Comparison of ENCODE assay signal across 23 cellular contexts in genomic region chr19:46213806-46214205, GRCh38. TPM values are rescaled to one million over a fixed set of nuclear protein-coding genes. Genes with fewer than 3 reads are reported as not detected.
"Had no signal": no experiment of that assay in that cellular context is flagged by ENCODE, and none has a peak within 500 bp of the region (broad histone marks: within the 10 kb centered on the region; RNA-seq: fewer than 3 reads in every experiment).

No MANE protein-coding gene starts in this region.

- H3K9me3 ChIP-seq: SJCRH30 had no signal

- H3K9ac ChIP-seq: KMS-11 had no signal

- DNase-seq: IMR-90, Kasumi-1, MM.1S, NCI-H1092 treated with DMSO at 0.1 percent for 48 hours, NCI-H1436, NCI-H187, NCI-H2029, NCI-H2081 treated with DMSO at 0.1 percent for 48 hours, NCI-H2171, NCI-H226, NCI-H446, NCI-H510A, NCI-H524 treated with DMSO at 0.1 percent for 48 hours, NCI-H774, RPMI8226, SHP77 treated with DMSO at 0.1 percent for 48 hours, SJCRH30, SW 1271, T-cell had no signal

- H3K4me1 ChIP-seq: SJCRH30 had no signal

- H3K36me3 ChIP-seq: SJCRH30 had no signal

- ATAC-seq: HepG2, T-cell had no signal

- H3K4me2 ChIP-seq: KMS-11 had no signal

- H3K27ac Mint-ChIP-seq: T-cell had no signal

- H3K4me3 Mint-ChIP-seq: T-cell had no signal

- H3K36me3 Mint-ChIP-seq: T-cell had no signal

- H3K4me3 ChIP-seq: SJCRH30 had no signal

- H3K27ac ChIP-seq: KMS-11, SJCRH30 had no signal

RNA-seq across cellular contexts. Expression of gene IGFL1, which starts 15.7 kb away (rescaled TPM):
- total RNA-seq: HepG2, HT1080, IMR-90, M059J, SJCRH30, T-cell had no signal
- polyA plus RNA-seq: HepG2, IMR-90 had no signal
